In genomic region chr5:157348049-157348400, GRCh38 we compare ENCODE assay signal across 19 cellular contexts.
"Had no signal": no experiment of that assay in that cellular context is flagged by ENCODE, and none has a peak within 500 bp of the region (broad histone marks: within the 10 kb centered on the region; RNA-seq: fewer than 3 reads in every experiment).

No MANE protein-coding gene starts in this region.

- H3K4me1 ChIP-seq: adrenal gland, lower lobe of right lung, pancreas, upper lobe of right lung had no signal

- DNase-seq: activated CD4-positive, alpha-beta memory T cell treated with anti-CD3 and anti-CD28 coated beads for 36 hours; activated CD4-positive, alpha-beta T cell treated with anti-CD3 and anti-CD28 coated beads for 36 hours; activated CD8-positive, alpha-beta memory T cell treated with anti-CD3 and anti-CD28 coated beads, Interleukin-2, amount 10 ng/mL, durations not matched to agents 7 days and 5 days; activated naive CD4-positive, alpha-beta T cell treated with anti-CD3 and anti-CD28 coated beads, Interleukin-2, amount 50 U/mL, for 16 hours; activated T-cell treated with anti-CD3 and anti-CD28 coated beads, Interleukin-2, amount 50 U/mL, for 1 hour; caudate nucleus; dorsolateral prefrontal cortex; lower lobe of right lung; pancreas; stimulated activated CD4-positive, alpha-beta T cell treated with anti-CD3 and anti-CD28 coated beads, Interleukin-12 subunit alpha, Interleukin-12 subunit beta, amount 100 ng/mL, for 4 hours; stimulated activated CD4-positive, alpha-beta T cell treated with anti-CD3 and anti-CD28 coated beads, Interleukin-1b, Interleukin-23, amount 100 ng/mL, for 48 hours; stimulated activated CD8-positive, alpha-beta memory T cell treated with anti-CD3 and anti-CD28 coated beads, Interleukin-4, amount 100 ng/mL, for 48 hours; stimulated activated naive CD4-positive, alpha-beta T cell; upper lobe of right lung had no signal

- H3K4me3 ChIP-seq: adrenal gland, dorsolateral prefrontal cortex, lower lobe of right lung, pancreas, SK-N-MC, upper lobe of right lung had no signal

- H3K9me3 ChIP-seq: adrenal gland, lower lobe of right lung, neutrophil, pancreas, upper lobe of right lung had no signal

- H3K27me3 ChIP-seq: adrenal gland, dorsolateral prefrontal cortex, neutrophil, pancreas, upper lobe of right lung had no signal

- H3K27ac Mint-ChIP-seq: activated CD4-positive, alpha-beta memory T cell treated with anti-CD3 and anti-CD28 coated beads for 36 hours; activated CD4-positive, alpha-beta T cell treated with anti-CD3 and anti-CD28 coated beads for 36 hours; WTC11 had no signal

- H3K4me3 Mint-ChIP-seq: activated CD4-positive, alpha-beta memory T cell treated with anti-CD3 and anti-CD28 coated beads for 36 hours; activated CD4-positive, alpha-beta T cell treated with anti-CD3 and anti-CD28 coated beads for 36 hours; activated CD8-positive, alpha-beta memory T cell treated with anti-CD3 and anti-CD28 coated beads, Interleukin-2, amount 10 ng/mL, durations not matched to agents 7 days and 5 days; natural killer cell treated with Interleukin-12 subunit alpha and Interleukin-12 subunit beta and Interleukin-15 and Interleukin-18, amount 100 ng/mL, for 72 hours; WTC11 had no signal

- ATAC-seq: activated CD4-positive, alpha-beta T cell treated with anti-CD3 and anti-CD28 coated beads for 36 hours; activated CD8-positive, alpha-beta memory T cell treated with anti-CD3 and anti-CD28 coated beads, Interleukin-2, amount 10 ng/mL, durations not matched to agents 7 days and 5 days; lower lobe of right lung; natural killer cell treated with Interleukin-12 subunit alpha and Interleukin-12 subunit beta and Interleukin-15 and Interleukin-18, amount 100 ng/mL, for 72 hours; pancreas; upper lobe of right lung; WTC11 had no signal

- H3K9me3 Mint-ChIP-seq: natural killer cell treated with Interleukin-12 subunit alpha and Interleukin-12 subunit beta and Interleukin-15 and Interleukin-18, amount 100 ng/mL, for 72 hours; WTC11 had no signal

- H3K27ac ChIP-seq: adrenal gland, lower lobe of right lung, neutrophil, pancreas, SK-N-MC, upper lobe of right lung had no signal

- H3K36me3 ChIP-seq: adrenal gland, pancreas had no signal

- H3K27me3 Mint-ChIP-seq: activated CD4-positive, alpha-beta memory T cell treated with anti-CD3 and anti-CD28 coated beads for 36 hours; activated CD4-positive, alpha-beta T cell treated with anti-CD3 and anti-CD28 coated beads for 36 hours; activated CD8-positive, alpha-beta memory T cell treated with anti-CD3 and anti-CD28 coated beads, Interleukin-2, amount 10 ng/mL, durations not matched to agents 7 days and 5 days; natural killer cell treated with Interleukin-12 subunit alpha and Interleukin-12 subunit beta and Interleukin-15 and Interleukin-18, amount 100 ng/mL, for 72 hours had no signal

- H3K4me1 Mint-ChIP-seq: WTC11 had no signal
